8 cellular contexts compared by ENCODE assay signal in the genomic region with DNA sequence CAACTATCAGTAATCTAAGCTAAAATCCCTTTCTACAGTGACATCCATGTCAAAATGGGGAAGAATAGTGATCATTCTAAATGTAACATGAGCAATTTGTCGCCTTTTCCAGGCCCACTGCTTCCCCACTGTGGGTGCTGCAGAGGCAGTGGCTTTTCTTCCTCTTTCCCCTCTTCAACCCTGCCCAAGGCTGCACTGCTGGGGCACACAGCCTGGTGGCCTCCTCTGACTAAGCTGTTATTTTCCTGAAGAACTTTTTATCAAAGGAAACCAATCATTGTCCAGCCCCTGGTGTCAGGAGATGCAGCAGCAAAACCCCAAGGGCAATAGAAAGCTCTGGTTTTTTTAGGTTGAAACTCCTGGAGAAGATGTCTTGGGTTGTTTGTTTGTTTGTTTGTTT.
DNase-seq lines count a peak whose midpoint lies in the region; ATAC-seq and TF ChIP-seq lines count a peak whose summit lies in the region.

No MANE protein-coding gene starts in this region.

- H3K27me3 ChIP-seq in upper lobe of right lung = no peaks in the 10 kb centered on the region

- peak overlapping the region; percentile 17 for H3K27ac ChIP-seq in upper lobe of right lung

- TF ChIP-seq CTCF in upper lobe of right lung (IDR thresholded peaks at IDR 0.05) = peak; percentile 19

- ATAC-seq in Right ventricle myocardium superior (ENCODE audit: poor library complexity) = peak; percentile 59
- peak; percentile 96 for ATAC-seq in upper lobe of right lung
- no peak for ATAC-seq in HG03280 (IDR thresholded peaks at IDR 0.05; ENCODE audit: unreplicated experiment)

- intact Hi-C loops in Right ventricle myocardium superior (cut with DNase I) = no loop called here
- intact Hi-C loops in upper lobe of right lung (cut with DNase I) = no loop called here

- H3K4me3 ChIP-seq in upper lobe of right lung = no peak overlapping the region

- H3K9me3 ChIP-seq in upper lobe of right lung = no peaks in the 10 kb centered on the region

- H3K36me3 ChIP-seq in upper lobe of right lung = no peaks in the 10 kb centered on the region

- H3K4me1 ChIP-seq in upper lobe of right lung = no peaks in the 10 kb centered on the region

- DNase-seq in stimulated activated CD4-positive, alpha-beta T cell treated with anti-CD3 and anti-CD28 coated beads, Interleukin-15, amount 100 ng/mL, for 24 hours = peak; percentile 22
- DNase-seq in stimulated activated CD4-positive, alpha-beta T cell treated with anti-CD3 and anti-CD28 coated beads, Interleukin-2, amount 100 ng/mL, for 48 hours = no peak
- DNase-seq in RPMI7951 (ENCODE audit: low read depth) (peak; percentile 70), Right ventricle myocardium superior (peak; percentile 59), upper lobe of right lung (peak; percentile 68), glomerular visceral epithelial cell (ENCODE audit: extremely low spot score) (no peak), NCI-H526 (lab: John Stamatoyannopoulos, UW) (no peak)

Comparison
In these comparisons a context has a peak if more than half of its experiments do, and no peak if none do; other contexts are left out.
1. DNase-seq: peak in stimulated activated CD4-positive, alpha-beta T cell treated with anti-CD3 and anti-CD28 coated beads, Interleukin-15, amount 100 ng/mL, for 24 hours (single experiment), RPMI7951 (single experiment), Right ventricle myocardium superior (single experiment) and upper lobe of right lung (single experiment); none in stimulated activated CD4-positive, alpha-beta T cell treated with anti-CD3 and anti-CD28 coated beads, Interleukin-2, amount 100 ng/mL, for 48 hours (0 of 2), glomerular visceral epithelial cell (single experiment) and NCI-H526 (0 of 2).